ENCODE assay signal across 1 cellular context in the genomic region with DNA sequence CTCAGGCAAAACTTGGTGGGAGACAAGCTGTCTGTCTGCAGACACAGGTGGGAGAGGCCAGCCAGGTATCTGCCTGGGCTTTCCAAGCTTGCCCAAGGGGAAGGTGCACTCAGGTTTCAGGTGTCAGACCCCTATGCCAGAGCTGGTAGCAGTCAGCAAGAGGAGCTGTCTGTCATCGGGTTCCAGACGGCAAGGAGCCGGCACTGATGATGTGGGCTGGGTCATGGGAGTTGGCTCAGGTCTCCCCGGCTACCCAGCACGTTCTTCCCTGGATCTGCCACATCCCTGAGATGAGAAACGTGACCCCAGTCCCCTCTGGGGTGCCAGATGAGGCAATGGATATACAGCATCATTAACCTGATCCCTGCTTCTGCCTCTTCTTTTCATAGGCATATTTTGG.
TF ChIP-seq lines count a peak whose summit lies in the region.

No MANE protein-coding gene starts in this region.

TF ChIP-seq in WTC11, 78 proteins besides CTCF, POLR2A, EP300 and RAD21 (continued from another document):
- TF ChIP-seq, protein P1, sequence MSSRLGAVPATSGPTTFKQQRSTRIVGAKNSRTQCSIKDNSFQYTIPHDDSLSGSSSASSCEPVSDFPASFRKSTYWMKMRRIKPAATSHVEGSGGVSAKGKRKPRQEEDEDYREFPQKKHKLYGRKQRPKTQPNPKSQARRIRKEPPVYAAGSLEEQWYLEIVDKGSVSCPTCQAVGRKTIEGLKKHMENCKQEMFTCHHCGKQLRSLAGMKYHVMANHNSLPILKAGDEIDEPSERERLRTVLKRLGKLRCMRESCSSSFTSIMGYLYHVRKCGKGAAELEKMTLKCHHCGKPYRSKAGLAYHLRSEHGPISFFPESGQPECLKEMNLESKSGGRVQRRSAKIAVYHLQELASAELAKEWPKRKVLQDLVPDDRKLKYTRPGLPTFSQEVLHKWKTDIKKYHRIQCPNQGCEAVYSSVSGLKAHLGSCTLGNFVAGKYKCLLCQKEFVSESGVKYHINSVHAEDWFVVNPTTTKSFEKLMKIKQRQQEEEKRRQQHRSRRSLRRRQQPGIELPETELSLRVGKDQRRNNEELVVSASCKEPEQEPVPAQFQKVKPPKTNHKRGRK (CRISPR knock-in tag; IDR thresholded peaks at IDR 0.05; ENCODE audit: borderline replicate concordance) = no peak
- no peak for TF ChIP-seq TEAD4 (CRISPR knock-in tag; IDR thresholded peaks at IDR 0.05)
- TF ChIP-seq ATF1 (CRISPR knock-in tag; IDR thresholded peaks at IDR 0.05) = no peak
